In genomic region chr2:6394266-6394665, GRCh38 we compare ENCODE assay signal across 16 cellular contexts.
"Had no signal": no experiment of that assay in that cellular context is flagged by ENCODE, and none has a peak within 500 bp of the region (broad histone marks: within the 10 kb centered on the region; RNA-seq: fewer than 3 reads in every experiment).

No MANE protein-coding gene starts in this region.

- H3K27me3 ChIP-seq: esophagus squamous epithelium, ovary, stomach, testis, upper lobe of right lung had no signal

- H3K27me3 Mint-ChIP-seq: activated CD4-positive, alpha-beta T cell treated with anti-CD3 and anti-CD28 coated beads, Interleukin-2, amount 10 ng/mL, durations not matched to agents 7 days and 5 days; activated naive CD8-positive, alpha-beta T cell treated with anti-CD3 and anti-CD28 coated beads for 36 hours had no signal

- H3K27ac Mint-ChIP-seq: activated CD4-positive, alpha-beta T cell treated with anti-CD3 and anti-CD28 coated beads, Interleukin-2, amount 10 ng/mL, durations not matched to agents 7 days and 5 days; activated naive CD8-positive, alpha-beta T cell treated with anti-CD3 and anti-CD28 coated beads for 36 hours; activated T-helper 1 cell treated with anti-CD3 and anti-CD28 coated beads, Interleukin-12 subunit alpha, Interleukin-12 subunit beta, Interleukin-2, Interleukin-4 antibody, amounts not matched to agents 30 ng/mL and 10 ng/mL and 1 ng/mL, durations not matched to agents 14 hours and 24 hours and 36 hours; nephron had no signal

- H3K4me1 Mint-ChIP-seq: activated CD4-positive, alpha-beta T cell treated with anti-CD3 and anti-CD28 coated beads, Interleukin-2, amount 10 ng/mL, durations not matched to agents 7 days and 5 days; activated naive CD8-positive, alpha-beta T cell treated with anti-CD3 and anti-CD28 coated beads for 36 hours; nephron had no signal

- H3K36me3 Mint-ChIP-seq: activated naive CD8-positive, alpha-beta T cell treated with anti-CD3 and anti-CD28 coated beads for 36 hours; brain had no signal

- H3K9me3 ChIP-seq: lower lobe of right lung, ovary, testis, upper lobe of right lung had no signal

- DNase-seq: activated CD4-positive, alpha-beta T cell treated with anti-CD3 and anti-CD28 coated beads, Interleukin-2, amount 10 ng/mL, durations not matched to agents 7 days and 5 days; activated naive CD8-positive, alpha-beta T cell treated with anti-CD3 and anti-CD28 coated beads for 36 hours; cortex of kidney; effector CD4-positive, alpha-beta T cell; esophagus squamous epithelium; glutamatergic neuron; lower lobe of right lung; ovary; stimulated activated CD4-positive, alpha-beta T cell treated with anti-CD3 and anti-CD28 coated beads, Interleukin-12 subunit alpha, Interleukin-12 subunit beta, amount 100 ng/mL, for 4 hours; stimulated activated CD4-positive, alpha-beta T cell treated with anti-CD3 and anti-CD28 coated beads, Interleukin-2, amount 100 ng/mL, for 24 hours; stomach; testis; upper lobe of right lung had no signal

- H3K4me3 ChIP-seq: esophagus squamous epithelium, lower lobe of right lung, ovary, stomach, testis, upper lobe of right lung had no signal

- H3K36me3 ChIP-seq: esophagus squamous epithelium, lower lobe of right lung, ovary, stomach, upper lobe of right lung had no signal

- H3K27ac ChIP-seq: esophagus squamous epithelium, lower lobe of right lung, ovary, stomach, testis, upper lobe of right lung had no signal

- H3K4me3 Mint-ChIP-seq: activated CD4-positive, alpha-beta T cell treated with anti-CD3 and anti-CD28 coated beads, Interleukin-2, amount 10 ng/mL, durations not matched to agents 7 days and 5 days; activated naive CD8-positive, alpha-beta T cell treated with anti-CD3 and anti-CD28 coated beads for 36 hours; activated T-helper 1 cell treated with anti-CD3 and anti-CD28 coated beads, Interleukin-12 subunit alpha, Interleukin-12 subunit beta, Interleukin-2, Interleukin-4 antibody, amounts not matched to agents 30 ng/mL and 10 ng/mL and 1 ng/mL, durations not matched to agents 14 hours and 24 hours and 36 hours; brain; nephron had no signal

- H3K9me3 Mint-ChIP-seq: activated naive CD8-positive, alpha-beta T cell treated with anti-CD3 and anti-CD28 coated beads for 36 hours had no signal

- ATAC-seq: lower lobe of right lung, upper lobe of right lung had no signal
